Comparison of ENCODE assay signal across 8 cellular contexts in genomic region chr14:75132374-75133086, GRCh38. TPM values are rescaled to one million over a fixed set of nuclear protein-coding genes. Genes with fewer than 3 reads are reported as not detected.
DNase-seq lines count a peak whose midpoint lies in the region; ATAC-seq, FAIRE-seq and TF ChIP-seq lines count a peak whose summit lies in the region.

No MANE protein-coding gene starts in this region.

- no peak overlapping the region for H3K4me3 ChIP-seq in SK-N-MC
- H3K4me3 ChIP-seq in cardiac fibroblast (replicated peaks in 1 of 2; ENCODE audit: low read depth in 2 of 2, low read length in 2 of 2), result no peak overlapping the region
- H3K4me3 ChIP-seq in keratinocyte (ENCODE audit: control insufficient read depth in 2 of 3, extremely low read depth in 1 of 3, insufficient read depth in 2 of 3, low read depth in 1 of 3, low read length in 3 of 3), result no peak overlapping the region

- peak; percentile 14 for DNase-seq in activated naive CD4-positive, alpha-beta T cell treated with Interleukin-2 at 50 U/mL for 16 hours
- no peak for DNase-seq in activated naive CD4-positive, alpha-beta T cell (lab: John Stamatoyannopoulos, UW)
- DNase-seq in NCI-H1105 (lab: John Stamatoyannopoulos, UW) (peak; percentile 60), SK-N-MC (ENCODE audit: low read depth, low spot score) (peak; percentile 86), cardiac fibroblast (ENCODE audit: low read depth in 2 of 2) (peak; percentile 88 to 89), keratinocyte (ENCODE audit: low read depth, low spot score) (peak; percentile 35)
- DNase-seq in stimulated activated CD4-positive, alpha-beta T cell treated with anti-CD3 and anti-CD28 coated beads, Interleukin-4, amount 100 ng/mL, for 24 hours, result peak; percentile 69

- dilution Hi-C loops in keratinocyte (cut with MboI; ENCODE audit: extremely low pct_ligation_motif_present, low sequenced_read_pairs), result no loop called here

- no peak overlapping the region for H3K4me2 ChIP-seq in keratinocyte (ENCODE audit: control insufficient read depth, extremely low read depth, insufficient read depth, low read depth, low read length)

- H2AFZ ChIP-seq in keratinocyte (ENCODE audit: control insufficient read depth, low read length), result no peak overlapping the region

- H4K20me1 ChIP-seq in keratinocyte (ENCODE audit: control insufficient read depth, extremely low read depth, insufficient read depth, low read length), result no peaks in the 10 kb centered on the region

- no peaks in the 10 kb centered on the region for H3K9me1 ChIP-seq in keratinocyte (ENCODE audit: control insufficient read depth, extremely low read depth, insufficient read depth, low read length)

- H3K9ac ChIP-seq in SK-N-MC (ENCODE audit: insufficient read length) (peak overlapping the region; percentile 8), keratinocyte (ENCODE audit: control insufficient read depth, extremely low read depth, insufficient read depth, low read length) (no peak overlapping the region)

- peak overlapping the region; percentile 88 for H3K27ac ChIP-seq in SK-N-MC
- H3K27ac ChIP-seq in keratinocyte (ENCODE audit: control insufficient read depth, insufficient read depth, low read length), result no peak overlapping the region

- no peaks in the 10 kb centered on the region for H3K27me3 ChIP-seq in keratinocyte (ENCODE audit: control insufficient read depth, extremely low read depth, insufficient read depth, low read length)

- peaks cover 42% of the 10 kb centered on the region for H3K36me3 ChIP-seq in SK-N-MC (ENCODE audit: insufficient read depth, low read length)
- peaks cover 6 to 20% of the 10 kb centered on the region in 2 experiments for H3K36me3 ChIP-seq in keratinocyte (ENCODE audit: control insufficient read depth in 2 of 2, extremely low read depth in 1 of 2, insufficient read depth in 2 of 2, low read length in 2 of 2)

- H3K9me3 ChIP-seq in SK-N-MC (ENCODE audit: low read depth, low read length) (peaks cover 6% of the 10 kb centered on the region), keratinocyte (ENCODE audit: control insufficient read depth, low read depth, low read length) (no peaks in the 10 kb centered on the region)

- H3K4me1 ChIP-seq in keratinocyte (ENCODE audit: control insufficient read depth, extremely low read depth, insufficient read depth, low read length), result peaks cover 11% of the 10 kb centered on the region

- no peak for ATAC-seq in GM21526 (IDR thresholded peaks at IDR 0.05; ENCODE audit: low FRiP score, unreplicated experiment)

- H3K79me2 ChIP-seq in keratinocyte (ENCODE audit: control insufficient read depth, insufficient read depth, low read length), result peaks cover 9% of the 10 kb centered on the region

- peak; percentile 84 for FAIRE-seq in keratinocyte (lab: Jason Lieb, UNC)

- TF ChIP-seq CTCF in cardiac fibroblast (IDR thresholded peaks at IDR 0.05; ENCODE audit: low read depth, low read length) (peak; percentile 79), keratinocyte (optimal IDR thresholded peaks at IDR 0.05 in 1 of 3, IDR thresholded peaks at IDR 0.05 in 1 of 3, conservative IDR thresholded peaks at IDR 0.05 in 1 of 3; ENCODE audit: extremely low read depth in 1 of 3, insufficient read depth in 2 of 3, low read length in 3 of 3) (peak; percentile 41 to 60 (median 44))

RNA-seq across cellular contexts. Expression of gene NEK9, which starts 5.7 kb away (rescaled TPM):
- 23.0 to 43.7 TPM (median 27.9 TPM) in 3 replicates for polyA plus RNA-seq in keratinocyte
- 8.9 TPM for polyA plus RNA-seq in keratinocyte (2011; ENCODE audit: low read depth)
- polyA plus RNA-seq in keratinocyte (2011; cell fraction: cytosol; rRNA removed), result 14.4 and 24.7 TPM in 2 replicates
- 47.1 and 52.6 TPM in 2 replicates for polyA plus RNA-seq in keratinocyte (2011; cell fraction: nucleus; rRNA removed)
- polyA plus RNA-seq in keratinocyte (2012; ENCODE audit: low replicate concordance), result 20.9 and 27.7 TPM in 2 replicates
- polyA minus RNA-seq in keratinocyte, result 12.6 to 30.4 TPM (median 23.9 TPM) in 3 replicates
- 16.7 TPM for polyA minus RNA-seq in keratinocyte (2011; cell fraction: cytosol; rRNA and poly(A)+ RNA removed)
- 35.6 and 39.6 TPM in 2 replicates for polyA minus RNA-seq in keratinocyte (2011; cell fraction: nucleus; rRNA and poly(A)+ RNA removed)

RNA-seq across cellular contexts. Expression of gene TMED10, which starts 43.9 kb away (rescaled TPM):
- 306 to 428 TPM (median 380 TPM) in 3 replicates for polyA plus RNA-seq in keratinocyte
- 83.4 TPM for polyA plus RNA-seq in keratinocyte (2011; ENCODE audit: low read depth)
- polyA plus RNA-seq in keratinocyte (2011; cell fraction: cytosol; rRNA removed), result 201 and 388 TPM in 2 replicates
- polyA plus RNA-seq in keratinocyte (2011; cell fraction: nucleus; rRNA removed), result 420 and 431 TPM in 2 replicates
- 157 and 253 TPM in 2 replicates for polyA plus RNA-seq in keratinocyte (2012; ENCODE audit: low replicate concordance)
- 565 to 838 TPM (median 646 TPM) in 3 replicates for polyA minus RNA-seq in keratinocyte
- 534 TPM for polyA minus RNA-seq in keratinocyte (2011; cell fraction: cytosol; rRNA and poly(A)+ RNA removed)
- polyA minus RNA-seq in keratinocyte (2011; cell fraction: nucleus; rRNA and poly(A)+ RNA removed), result 437 and 484 TPM in 2 replicates

Comparison
In these comparisons a context has a peak if more than half of its experiments do, and no peak if none do; other contexts are left out.
1. DNase-seq: peak in activated naive CD4-positive, alpha-beta T cell treated with Interleukin-2 at 50 U/mL for 16 hours (single experiment), NCI-H1105 (single experiment), SK-N-MC (single experiment), cardiac fibroblast (2 of 2), keratinocyte (single experiment) and stimulated activated CD4-positive, alpha-beta T cell treated with anti-CD3 and anti-CD28 coated beads, Interleukin-4, amount 100 ng/mL, for 24 hours (single experiment); none in activated naive CD4-positive, alpha-beta T cell (0 of 4).